1 cellular context compared by ENCODE assay signal in genomic region chr17:37490638-37491614, GRCh38.
A peak's percentile ranks its signal among the peaks of the same experiment; 100 is the strongest.
TF ChIP-seq lines count a peak whose summit lies in the region.

No MANE protein-coding gene starts in this region.

TF ChIP-seq in H1, 55 proteins besides CTCF, POLR2A, EP300 and RAD21 (continued from another document):
- TF ChIP-seq, protein P1, sequence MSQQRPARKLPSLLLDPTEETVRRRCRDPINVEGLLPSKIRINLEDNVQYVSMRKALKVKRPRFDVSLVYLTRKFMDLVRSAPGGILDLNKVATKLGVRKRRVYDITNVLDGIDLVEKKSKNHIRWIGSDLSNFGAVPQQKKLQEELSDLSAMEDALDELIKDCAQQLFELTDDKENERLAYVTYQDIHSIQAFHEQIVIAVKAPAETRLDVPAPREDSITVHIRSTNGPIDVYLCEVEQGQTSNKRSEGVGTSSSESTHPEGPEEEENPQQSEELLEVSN (IDR thresholded peaks at IDR 0.05) = peak; percentile 53; the same call in 1 of the 2 replicates
- peak; percentile 67; the same call in 1 of the 2 replicates for TF ChIP-seq MAX (IDR thresholded peaks at IDR 0.05)
- 0 out of 2 replicates have a peak, but pooled peaks have one; percentile 14 for TF ChIP-seq TAF1 (IDR thresholded peaks at IDR 0.05; ENCODE audit: low read depth, low read length)
- no peak for TF ChIP-seq POU5F1 (IDR thresholded peaks at IDR 0.05; ENCODE audit: low read depth, low read length)
- no peak for TF ChIP-seq SP4 (IDR thresholded peaks at IDR 0.05; ENCODE audit: low read length)
- TF ChIP-seq GTF2F1 (IDR thresholded peaks at IDR 0.05; ENCODE audit: borderline replicate concordance, low read depth, low read length) = no peak
- no peak for TF ChIP-seq SIN3A (conservative IDR thresholded peaks at IDR 0.05 in 1 of 2, IDR thresholded peaks at IDR 0.05 in 1 of 2; ENCODE audit: low read depth in 1 of 2, low read length in 2 of 2)
- TF ChIP-seq SAP30 (IDR thresholded peaks at IDR 0.05; ENCODE audit: insufficient read depth, insufficient replicate concordance, low read length) = no peak
- no peak for TF ChIP-seq SRF (IDR thresholded peaks at IDR 0.05; ENCODE audit: low read depth, low read length)
- no peak for TF ChIP-seq KDM4A (IDR thresholded peaks at IDR 0.05; ENCODE audit: low read depth, low read length, severe bottlenecking)
- no peak for TF ChIP-seq CHD2 (IDR thresholded peaks at IDR 0.05; ENCODE audit: low read length)
- no peak for TF ChIP-seq FOSL1 (IDR thresholded peaks at IDR 0.05; ENCODE audit: insufficient read depth, low read depth, low read length)
